20 cellular contexts compared by ENCODE assay signal in genomic region chr6:52741872-52742271, GRCh38. TPM values are rescaled to one million over a fixed set of nuclear protein-coding genes. Genes with fewer than 3 reads are reported as not detected.
DNase-seq lines count a peak whose midpoint lies in the region; ATAC-seq, FAIRE-seq and TF ChIP-seq lines count a peak whose summit lies in the region.
"Had no signal": no experiment of that assay in that cellular context is flagged by ENCODE, and none has a peak within 500 bp of the region (broad histone marks: within the 10 kb centered on the region; RNA-seq: fewer than 3 reads in every experiment).

No MANE protein-coding gene starts in this region.

- no peak overlapping the region for H3K4me3 ChIP-seq in bronchial epithelial cell (ENCODE audit: low read depth, low read length)
- H3K4me3 ChIP-seq in right lobe of liver, result no peak overlapping the region
- no peak overlapping the region for H3K4me3 ChIP-seq in brain microvascular endothelial cell (ENCODE audit: low read depth, low read length)
- H3K4me3 ChIP-seq: MG63, SJSA1 had no signal

- intact Hi-C loops in right lobe of liver (cut with DNase I), result no loop called here

- H3K9me3 ChIP-seq in right lobe of liver, result no peaks in the 10 kb centered on the region
- H3K9me3 ChIP-seq: Caco-2, MG63, SJSA1 had no signal

- H3K4me3 Mint-ChIP-seq in T-helper 2 cell treated with Interferon-gamma antibody and Interleukin-4, amounts not matched to agents 5 μg/mL and 100 μg/mL, for 36 hours, result no peak overlapping the region

- WGBS in right lobe of liver (ENCODE audit: insufficient coverage, low coverage, low lambda C conversion rate, missing lambda C conversion rate), result 33% methylated on average over 1 of the region's 1 CpG

- H3K36me3 ChIP-seq in bronchial epithelial cell (ENCODE audit: control insufficient read depth, insufficient read depth, low read length), result no peaks in the 10 kb centered on the region
- H3K36me3 ChIP-seq in right lobe of liver, result no peaks in the 10 kb centered on the region
- no peaks in the 10 kb centered on the region for H3K36me3 ChIP-seq in brain microvascular endothelial cell (replicated peaks)
- H3K36me3 ChIP-seq: MG63, SJSA1 had no signal

- H3K27ac ChIP-seq in right lobe of liver, result peak overlapping the region in 1 of 3 donors; percentile 58
- no peak overlapping the region for H3K27ac ChIP-seq in brain microvascular endothelial cell
- H3K27ac ChIP-seq: SJSA1 had no signal

- H3K36me3 Mint-ChIP-seq in T-helper 2 cell treated with Interferon-gamma antibody and Interleukin-4, amounts not matched to agents 5 μg/mL and 100 μg/mL, for 36 hours (ENCODE audit: low read depth), result no peaks in the 10 kb centered on the region

- no peak for TF ChIP-seq POLR2A in right lobe of liver (IDR thresholded peaks at IDR 0.05)

- in situ Hi-C loops in brain microvascular endothelial cell (cut with HindIII; ENCODE audit: low pct_ligation_motif_present, low sequenced_read_pairs), result no loop called here

- H3K27ac Mint-ChIP-seq in T-helper 2 cell treated with Interferon-gamma antibody and Interleukin-4, amounts not matched to agents 5 μg/mL and 100 μg/mL, for 36 hours, result no peak overlapping the region

- H3K9me3 Mint-ChIP-seq in T-helper 2 cell treated with Interferon-gamma antibody and Interleukin-4, amounts not matched to agents 5 μg/mL and 100 μg/mL, for 36 hours, result no peaks in the 10 kb centered on the region

- peaks cover 0 to 53% (median 15%) of the 10 kb centered on the region in 4 donors for H3K4me1 ChIP-seq in right lobe of liver

- no peak for TF ChIP-seq CTCF in bronchial epithelial cell (IDR thresholded peaks at IDR 0.05; ENCODE audit: insufficient read depth, low read length, severe bottlenecking)
- TF ChIP-seq CTCF in right lobe of liver (IDR thresholded peaks at IDR 0.05), result no peak
- TF ChIP-seq CTCF in brain microvascular endothelial cell (IDR thresholded peaks at IDR 0.05; ENCODE audit: low read depth, low read length, missing control alignments), result no peak

- peak; percentile 33 to 83 (median 60) for ATAC-seq in right lobe of liver
- no peak for ATAC-seq in stimulated activated naive CD8-positive, alpha-beta T cell treated with anti-CD3 and anti-CD28 coated beads, Interleukin-15, Interleukin-2, amounts not matched to agents 100 U/mL and 50 U/mL, for 24 hours

- peaks cover 4% of the 10 kb centered on the region for H3K4me1 Mint-ChIP-seq in T-helper 2 cell treated with Interferon-gamma antibody and Interleukin-4, amounts not matched to agents 5 μg/mL and 100 μg/mL, for 36 hours (ENCODE audit: low read depth)

- H3K27me3 Mint-ChIP-seq in T-helper 2 cell treated with Interferon-gamma antibody and Interleukin-4, amounts not matched to agents 5 μg/mL and 100 μg/mL, for 36 hours (ENCODE audit: low read depth), result peaks cover 12% of the 10 kb centered on the region

- FAIRE-seq in bronchial epithelial cell (lab: Jason Lieb, UNC), result peak; percentile 7
- FAIRE-seq: GM12892, H1 had no signal

- no peaks in the 10 kb centered on the region for H3K27me3 ChIP-seq in bronchial epithelial cell (ENCODE audit: control insufficient read depth, insufficient read depth, low read length)
- no peaks in the 10 kb centered on the region for H3K27me3 ChIP-seq in right lobe of liver
- no peaks in the 10 kb centered on the region for H3K27me3 ChIP-seq in brain microvascular endothelial cell (replicated peaks)
- H3K27me3 ChIP-seq: MG63, SJSA1 had no signal

- peak; percentile 48 for DNase-seq in EH (ENCODE audit: low read depth)
- DNase-seq in NCI-H226, result peak; percentile 41
- DNase-seq in bronchial epithelial cell (ENCODE audit: low read depth), result peak; percentile 27
- peak in 1 of 3 donors; percentile 62 for DNase-seq in right lobe of liver
- DNase-seq in brain microvascular endothelial cell, result no peak
- no peak for DNase-seq in stimulated activated naive CD8-positive, alpha-beta T cell treated with anti-CD3 and anti-CD28 coated beads, Interleukin-15, Interleukin-2, amounts not matched to agents 100 U/mL and 50 U/mL, for 24 hours
- no peak for DNase-seq in T-helper 1 cell
- no peak for DNase-seq in T-helper 2 cell treated with Interferon-gamma antibody and Interleukin-4, amounts not matched to agents 5 μg/mL and 100 μg/mL, for 36 hours (ENCODE audit: low spot score)
- DNase-seq: Caco-2, GDM1, KBM-7, MG63, NCI-H1092, NCI-H146, NCI-H2081 treated with DMSO at 0.1 percent for 48 hours, NCI-H345, OCI-M1 had no signal

RNA-seq across cellular contexts. Expression of gene GSTA2, which starts 21.4 kb away (rescaled TPM):
- not detected in 2 replicates for total RNA-seq in bronchial epithelial cell
- 100 to 1,000 TPM in 1 of 6 experiments, 10 to 100 TPM in 3, 1 to 10 TPM in 2; 7.6 to 177 (median 54.4) TPM for total RNA-seq in right lobe of liver
- total RNA-seq: H1, SJSA1 had no signal

Comparison
In these comparisons a context has a peak if more than half of its experiments do, and no peak if none do; other contexts are left out.
1. DNase-seq: peak in EH (single experiment), NCI-H226 (single experiment) and bronchial epithelial cell (single experiment); none in brain microvascular endothelial cell (single experiment), stimulated activated naive CD8-positive, alpha-beta T cell treated with anti-CD3 and anti-CD28 coated beads, Interleukin-15, Interleukin-2, amounts not matched to agents 100 U/mL and 50 U/mL, for 24 hours (single experiment), T-helper 1 cell (0 of 5) and T-helper 2 cell treated with Interferon-gamma antibody and Interleukin-4, amounts not matched to agents 5 μg/mL and 100 μg/mL, for 36 hours (single experiment).